In genomic region chr1:201914456-201915235, GRCh38 we compare ENCODE assay signal across 23 cellular contexts. TPM values are rescaled to one million over a fixed set of nuclear protein-coding genes. Genes with fewer than 3 reads are reported as not detected.
DNase-seq lines count a peak whose midpoint lies in the region; ATAC-seq, FAIRE-seq and TF ChIP-seq lines count a peak whose summit lies in the region.
"Had no signal": no experiment of that assay in that cellular context is flagged by ENCODE, and none has a peak within 500 bp of the region (broad histone marks: within the 10 kb centered on the region; RNA-seq: fewer than 3 reads in every experiment).

No MANE protein-coding gene starts in this region.

- DNase-seq in GM04503 (ENCODE audit: low read depth) = peak; percentile 56
- DNase-seq in astrocyte (ENCODE audit: low read depth) = peak; percentile 43
- DNase-seq in NCI-H2196 treated with DMSO at 0.1 percent for 48 hours (lab: John Stamatoyannopoulos, UW; ENCODE audit: unreplicated experiment) = no peak
- DNase-seq in D341Med (ENCODE audit: low spot score) = no peak
- no peak for DNase-seq in anterior cingulate cortex (lab: John Stamatoyannopoulos, UW)
- DNase-seq: activated CD4-positive, alpha-beta T cell treated with anti-CD3 and anti-CD28 coated beads, Interleukin-2, amount 10 ng/mL, durations not matched to agents 24 days and 14 days; activated naive CD4-positive, alpha-beta T cell; CD4-positive, alpha-beta T cell; DMS79; foreskin keratinocyte; MG63; NCI-H1694; NCI-H446 treated with DMSO at 0.1 percent for 48 hours; pancreas; Right ventricle myocardium superior; small intestine; stimulated activated CD8-positive, alpha-beta memory T cell treated with anti-CD3 and anti-CD28 coated beads, Interleukin-4, amount 100 ng/mL, for 48 hours had no signal

- H3K36me3 ChIP-seq in astrocyte (ENCODE audit: insufficient read depth, low read length) = no peaks in the 10 kb centered on the region
- no peaks in the 10 kb centered on the region for H3K36me3 ChIP-seq in muscle layer of duodenum (ENCODE audit: control insufficient read depth in 1 of 2, insufficient read depth in 2 of 2, low read length in 2 of 2)
- peaks cover 8 to 15% of the 10 kb centered on the region in 2 donors for H3K36me3 ChIP-seq in stomach smooth muscle (ENCODE audit: control insufficient read depth in 2 of 2, insufficient read depth in 2 of 2, low read length in 2 of 2)
- H3K36me3 ChIP-seq: MG63, pancreas had no signal

- H3K27me3 ChIP-seq in astrocyte (ENCODE audit: insufficient read depth, low read length) (no peaks in the 10 kb centered on the region), muscle layer of duodenum (ENCODE audit: low read depth, low read length) (no peaks in the 10 kb centered on the region), stomach smooth muscle (ENCODE audit: control insufficient read depth in 1 of 2, insufficient read depth in 2 of 2, low read length in 2 of 2) (no peaks in the 10 kb centered on the region)
- H3K27me3 ChIP-seq: foreskin keratinocyte, MG63, pancreas had no signal

- H4K20me1 ChIP-seq in astrocyte (ENCODE audit: insufficient read depth, low read length) = no peaks in the 10 kb centered on the region

- no peaks in the 10 kb centered on the region for H3K9me3 ChIP-seq in astrocyte (ENCODE audit: insufficient read depth, low read depth, low read length)
- no peaks in the 10 kb centered on the region for H3K9me3 ChIP-seq in muscle layer of duodenum (ENCODE audit: control insufficient read depth in 1 of 2, low read length in 2 of 2)
- no peaks in the 10 kb centered on the region for H3K9me3 ChIP-seq in stomach smooth muscle (ENCODE audit: control insufficient read depth in 2 of 2, low read length in 2 of 2)
- H3K9me3 ChIP-seq: MG63, pancreas had no signal

- H3K4me1 ChIP-seq in astrocyte (ENCODE audit: insufficient read depth, low read length) = peaks cover 24% of the 10 kb centered on the region
- peaks cover 3 to 54% of the 10 kb centered on the region in 2 donors for H3K4me1 ChIP-seq in muscle layer of duodenum (ENCODE audit: control insufficient read depth in 1 of 2, insufficient read depth in 2 of 2, low read length in 2 of 2)
- peaks cover 91% of the 10 kb centered on the region for H3K4me1 ChIP-seq in stomach smooth muscle (ENCODE audit: control insufficient read depth, insufficient read depth, low read length)
- H3K4me1 ChIP-seq: pancreas had no signal

- H3K4me3 Mint-ChIP-seq in astrocyte (ENCODE audit: unreplicated experiment) = no peak overlapping the region
- H3K4me3 Mint-ChIP-seq: activated CD4-positive, alpha-beta T cell treated with anti-CD3 and anti-CD28 coated beads, Interleukin-2, amount 10 ng/mL, durations not matched to agents 24 days and 14 days; CD4-positive, alpha-beta T cell; GM23338 had no signal

- H3K9ac ChIP-seq in astrocyte (ENCODE audit: low read length) = no peak overlapping the region
- H3K9ac ChIP-seq in stomach smooth muscle (ENCODE audit: low read length in 2 of 2) = peak overlapping the region in 1 of 2 donors; percentile 46

- no peak overlapping the region for H3K4me2 ChIP-seq in astrocyte (ENCODE audit: low read length)
- H3K4me2 ChIP-seq: GM23338 had no signal

- H3K36me3 Mint-ChIP-seq in astrocyte (ENCODE audit: low read depth, unreplicated experiment) = peaks cover 15% of the 10 kb centered on the region

- peaks cover 4% of the 10 kb centered on the region for H3K27me3 Mint-ChIP-seq in astrocyte (ENCODE audit: low read depth, unreplicated experiment)

- H3K4me3 ChIP-seq in astrocyte (ENCODE audit: insufficient read depth, low read depth, low read length) (no peak overlapping the region), muscle layer of duodenum (ENCODE audit: low read depth in 1 of 2, low read length in 2 of 2) (peak overlapping the region in 1 of 2 donors; percentile 6), stomach smooth muscle (ENCODE audit: low read length in 2 of 2) (no peak overlapping the region)
- H3K4me3 ChIP-seq: GM23338, MG63, pancreas had no signal

- no peak overlapping the region for H2AFZ ChIP-seq in astrocyte (ENCODE audit: low read depth, low read length)
- H2AFZ ChIP-seq: GM23338 had no signal

- peaks cover 26% of the 10 kb centered on the region for H3K4me1 Mint-ChIP-seq in astrocyte (ENCODE audit: low read depth, unreplicated experiment)
- H3K4me1 Mint-ChIP-seq: activated CD4-positive, alpha-beta T cell treated with anti-CD3 and anti-CD28 coated beads, Interleukin-2, amount 10 ng/mL, durations not matched to agents 24 days and 14 days had no signal

- H3K9me3 Mint-ChIP-seq in astrocyte (ENCODE audit: unreplicated experiment) = no peaks in the 10 kb centered on the region
- H3K9me3 Mint-ChIP-seq: activated CD4-positive, alpha-beta T cell treated with anti-CD3 and anti-CD28 coated beads, Interleukin-2, amount 10 ng/mL, durations not matched to agents 24 days and 14 days; CD4-positive, alpha-beta T cell; GM23338 had no signal

- no peak overlapping the region for H3K27ac Mint-ChIP-seq in astrocyte (ENCODE audit: unreplicated experiment)
- H3K27ac Mint-ChIP-seq: activated CD4-positive, alpha-beta T cell treated with anti-CD3 and anti-CD28 coated beads, Interleukin-2, amount 10 ng/mL, durations not matched to agents 24 days and 14 days; CD4-positive, alpha-beta T cell; GM23338 had no signal

- TF ChIP-seq CTCF in astrocyte (IDR thresholded peaks at IDR 0.05; ENCODE audit: insufficient read depth, low read depth, low read length) = no peak

- no peak overlapping the region for H3K27ac ChIP-seq in astrocyte (ENCODE audit: low read depth, low read length)
- H3K27ac ChIP-seq in muscle layer of duodenum (ENCODE audit: low read length) = peak overlapping the region; percentile 76
- peak overlapping the region; percentile 97 for H3K27ac ChIP-seq in stomach smooth muscle (ENCODE audit: low read length)
- H3K27ac ChIP-seq: foreskin keratinocyte, pancreas had no signal

- ATAC-seq in HG03196 (IDR thresholded peaks at IDR 0.05; ENCODE audit: unreplicated experiment) = no peak
- ATAC-seq: foreskin keratinocyte, GM23338, pancreas had no signal

- no peak for FAIRE-seq in astrocyte (lab: Jason Lieb, UNC)
- FAIRE-seq: colon, pancreas, small intestine had no signal

- no peaks in the 10 kb centered on the region for H3K79me2 ChIP-seq in astrocyte (ENCODE audit: insufficient read depth, low read length)

RNA-seq across cellular contexts. Expression of gene SHISA4, which starts 25.9 kb away (rescaled TPM):
- 9.8 and 10.1 TPM in 2 replicates for total RNA-seq in astrocyte

RNA-seq across cellular contexts. Expression of gene LMOD1, which starts 31.7 kb away (rescaled TPM):
- 13.2 and 14.9 TPM in 2 replicates for total RNA-seq in astrocyte
- total RNA-seq: activated CD4-positive, alpha-beta T cell treated with anti-CD3 and anti-CD28 coated beads, Interleukin-2, amount 10 ng/mL, durations not matched to agents 24 days and 14 days; CD4-positive, alpha-beta T cell; foreskin keratinocyte; mononuclear cell had no signal

RNA-seq across cellular contexts. Expression of gene TIMM17A, which starts 40.7 kb away (rescaled TPM):
- total RNA-seq in astrocyte = 130 and 139 TPM in 2 replicates

Comparison
In these comparisons a context has a peak if more than half of its experiments do, and no peak if none do; other contexts are left out.
1. DNase-seq: peak in GM04503 (single experiment) and astrocyte (single experiment); none in NCI-H2196 treated with DMSO at 0.1 percent for 48 hours (single experiment), D341Med (single experiment) and anterior cingulate cortex (0 of 58).